In genomic region chr12:32666510-32666909, GRCh38 we compare ENCODE assay signal across 2 cellular contexts.
TF ChIP-seq lines count a peak whose summit lies in the region.

No MANE protein-coding gene starts in this region.

TF ChIP-seq in SK-N-SH, 30 proteins besides CTCF, POLR2A, EP300 and RAD21 (continued from another document):
- TF ChIP-seq RXRA (IDR thresholded peaks at IDR 0.05; ENCODE audit: borderline replicate concordance, low read depth) (no peak), GABPA (IDR thresholded peaks at IDR 0.05; ENCODE audit: low read depth) (no peak), TAF1 (IDR thresholded peaks at IDR 0.05; ENCODE audit: borderline replicate concordance, low read depth, low read length) (no peak), RCOR1 (IDR thresholded peaks at IDR 0.05; ENCODE audit: low read length) (no peak), ELF1 (IDR thresholded peaks at IDR 0.05) (no peak), SIN3A (IDR thresholded peaks at IDR 0.05; ENCODE audit: borderline replicate concordance, low read depth, low read length) (no peak)
- TF ChIP-seq, protein P1, sequence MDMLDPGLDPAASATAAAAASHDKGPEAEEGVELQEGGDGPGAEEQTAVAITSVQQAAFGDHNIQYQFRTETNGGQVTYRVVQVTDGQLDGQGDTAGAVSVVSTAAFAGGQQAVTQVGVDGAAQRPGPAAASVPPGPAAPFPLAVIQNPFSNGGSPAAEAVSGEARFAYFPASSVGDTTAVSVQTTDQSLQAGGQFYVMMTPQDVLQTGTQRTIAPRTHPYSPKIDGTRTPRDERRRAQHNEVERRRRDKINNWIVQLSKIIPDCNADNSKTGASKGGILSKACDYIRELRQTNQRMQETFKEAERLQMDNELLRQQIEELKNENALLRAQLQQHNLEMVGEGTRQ (IDR thresholded peaks at IDR 0.05; ENCODE audit: borderline replicate concordance, low read depth, low read length): no peak

TF ChIP-seq in SK-N-SH treated with all-trans-retinoic acid at 6 μM for 48 hours, 23 proteins besides CTCF, POLR2A, EP300 and RAD21 (continued from another document):
- TF ChIP-seq CREB5 (CRISPR knock-in tag; IDR thresholded peaks at IDR 0.05; ENCODE audit: low read depth) (no peak), ESRRG (CRISPR knock-in tag; IDR thresholded peaks at IDR 0.05) (no peak), BACH2 (CRISPR knock-in tag; IDR thresholded peaks at IDR 0.05; ENCODE audit: borderline replicate concordance) (no peak), ZFP30 (CRISPR knock-in tag; IDR thresholded peaks at IDR 0.05) (no peak), ZFP3 (CRISPR knock-in tag; IDR thresholded peaks at IDR 0.05) (no peak), ZC3H10 (CRISPR knock-in tag; IDR thresholded peaks at IDR 0.05) (no peak), CSDC2 (CRISPR knock-in tag; IDR thresholded peaks at IDR 0.05) (no peak), ARNTL (CRISPR knock-in tag; IDR thresholded peaks at IDR 0.05; ENCODE audit: borderline replicate concordance, low read depth) (no peak), GLIS3 (CRISPR knock-in tag; IDR thresholded peaks at IDR 0.05) (no peak), CSRNP3 (CRISPR knock-in tag; IDR thresholded peaks at IDR 0.05) (no peak), OSR1 (CRISPR knock-in tag; IDR thresholded peaks at IDR 0.05) (no peak), ZNF70 (CRISPR knock-in tag; IDR thresholded peaks at IDR 0.05) (no peak), ZNF565 (CRISPR knock-in tag; conservative IDR thresholded peaks at IDR 0.05; ENCODE audit: low read depth) (no peak), TCF4 (CRISPR knock-in tag; IDR thresholded peaks at IDR 0.05; ENCODE audit: borderline replicate concordance) (no peak), ISL1 (CRISPR knock-in tag; IDR thresholded peaks at IDR 0.05) (no peak), RARB (CRISPR knock-in tag; IDR thresholded peaks at IDR 0.05) (no peak)
